Comparison of ENCODE assay signal across 32 cellular contexts in the genomic region with DNA sequence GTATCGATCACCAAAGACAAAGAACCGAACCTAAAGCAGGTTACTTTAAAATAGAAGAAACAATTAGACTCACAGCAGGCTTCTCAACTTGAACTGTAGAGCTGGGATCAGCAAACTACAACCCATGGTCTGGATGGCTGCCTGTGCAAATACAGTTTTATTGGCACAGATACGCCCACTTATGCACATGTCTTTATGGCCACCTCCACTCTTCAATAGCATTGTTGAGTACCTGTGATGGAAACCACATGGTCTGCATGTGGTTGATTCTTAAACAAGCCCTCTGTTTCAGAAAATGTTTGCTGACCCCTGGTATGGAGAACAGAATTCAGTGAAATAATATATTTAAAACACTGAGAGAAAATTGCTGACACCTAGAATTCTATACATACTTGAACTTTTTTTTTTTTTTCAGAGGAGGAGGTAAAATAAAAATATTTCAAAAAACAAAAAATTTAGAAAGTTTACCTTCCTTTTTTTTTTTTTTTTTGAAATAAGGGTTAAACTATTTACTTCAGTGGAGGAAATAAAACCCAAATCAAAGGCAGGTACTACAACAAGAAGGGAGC.
DNase-seq lines count a peak whose midpoint lies in the region; ATAC-seq, FAIRE-seq and TF ChIP-seq lines count a peak whose summit lies in the region.
"Had no signal": no experiment of that assay in that cellular context is flagged by ENCODE, and none has a peak within 500 bp of the region (broad histone marks: within the 10 kb centered on the region; RNA-seq: fewer than 3 reads in every experiment).

No MANE protein-coding gene starts in this region.

- CTCF ChIA-PET in K562 (lab: Yijun Ruan, JAX; ENCODE audit: low intra/inter-chr PET ratio): no interaction called here

- peak; percentile 89 for DNase-seq in COR-L47 (lab: John Stamatoyannopoulos, UW)
- peak; percentile 95 for DNase-seq in NCI-H1092 treated with DMSO at 0.1 percent for 48 hours (lab: John Stamatoyannopoulos, UW)
- peak; percentile 41 for DNase-seq in NCI-H510A (lab: John Stamatoyannopoulos, UW)
- DNase-seq in K562 (ENCODE audit: extremely low read depth in 1 of 4, low spot score in 3 of 4): no peak
- DNase-seq in GM23338 (ENCODE audit: low spot score): no peak
- DNase-seq in activated CD8-positive, alpha-beta memory T cell treated with anti-CD3 and anti-CD28 coated beads for 24 hours: no peak
- DNase-seq in cortex of kidney (lab: John Stamatoyannopoulos, UW): no peak
- DNase-seq: activated CD4-positive, alpha-beta T cell treated with anti-CD3 and anti-CD28 coated beads, Interleukin-2, amount 50 U/mL, for 4 hours; activated naive CD8-positive, alpha-beta T cell treated with anti-CD3 and anti-CD28 coated beads, Interleukin-2, amount 50 U/mL, for 24 hours; activated T-cell treated with anti-CD3 and anti-CD28 coated beads, Interleukin-2, amount 50 U/mL, for 48 hours; AML-193; CD4-positive, CD25-positive, alpha-beta regulatory T cell; colonic mucosa; effector CD8-positive, alpha-beta T cell; H9; left lung; NCI-H1930; NK-92 treated with Interleukin-12 subunit alpha and Interleukin-12 subunit beta, amount 100 ng/mL, for 24 hours; spleen; stimulated activated CD4-positive, alpha-beta T cell treated with anti-CD3 and anti-CD28 coated beads, Interleukin-2, amount 100 ng/mL, for 48 hours; stimulated activated naive CD8-positive, alpha-beta T cell treated with anti-CD3 and anti-CD28 coated beads, Interleukin-15, amount 100 ng/mL, for 72 hours; T-helper 2 cell had no signal

- no peak overlapping the region for H2AFZ ChIP-seq in K562 (ENCODE audit: low read depth, low read length)
- no peak overlapping the region for H2AFZ ChIP-seq in GM23338

- 0% methylated on average over 3 of the region's 3 CpGs for WGBS in K562 (ENCODE audit: insufficient coverage, low coverage, missing lambda C conversion rate)

- no TSS peak for BruUV-seq in K562 (replicated peaks; lab: Mats Ljungman, UMichigan)

- TF ChIP-seq CTCF in K562 (IDR thresholded peaks at IDR 0.05 in 2 of 3, conservative IDR thresholded peaks at IDR 0.05 in 1 of 3; ENCODE audit: insufficient read depth in 2 of 3, low read depth in 1 of 3, low read length in 3 of 3) (no peak), GM23338 (conservative IDR thresholded peaks at IDR 0.05; ENCODE audit: low read depth in 2 of 2) (no peak)

- no peaks in the 10 kb centered on the region for H3K9me1 ChIP-seq in K562 (ENCODE audit: control insufficient read depth, insufficient read depth, low read length)

- H3K9me2 ChIP-seq in GM23338 (ENCODE audit: insufficient read depth): peaks cover 17% of the 10 kb centered on the region

- no peak for FAIRE-seq in K562 (lab: Jason Lieb, UNC)
- FAIRE-seq: A204.1, astrocyte, GM12891 had no signal

- H3K79me2 ChIP-seq in K562 (ENCODE audit: control insufficient read depth, insufficient read depth, low read length): no peaks in the 10 kb centered on the region
- H3K79me2 ChIP-seq in GM23338 (replicated peaks; ENCODE audit: insufficient read depth): no peaks in the 10 kb centered on the region

- no peak for TF ChIP-seq EP300 in K562 (IDR thresholded peaks at IDR 0.05; ENCODE audit: low read length)

- H3K9me3 Mint-ChIP-seq in GM23338: no peaks in the 10 kb centered on the region; the same call in 1 of the 3 replicates
- H3K9me3 Mint-ChIP-seq: activated naive CD8-positive, alpha-beta T cell treated with anti-CD3 and anti-CD28 coated beads, Interleukin-2, amount 50 U/mL, for 24 hours; memory B cell; stimulated activated naive CD8-positive, alpha-beta T cell treated with anti-CD3 and anti-CD28 coated beads, Interleukin-15, amount 100 ng/mL, for 72 hours had no signal

- no peak overlapping the region for H3K4me2 ChIP-seq in K562 (ENCODE audit: insufficient read depth, low read length)
- no peak overlapping the region for H3K4me2 ChIP-seq in GM23338

- in situ Hi-C loops in K562 (cut with MboI): no loop called here

- no peak for TF ChIP-seq RAD21 in K562 (CRISPR knock-in tag; conservative IDR thresholded peaks at IDR 0.05 in 1 of 2, IDR thresholded peaks at IDR 0.05 in 1 of 2)

- H3K4me1 Mint-ChIP-seq in GM23338: peaks cover 32% of the 10 kb centered on the region
- H3K4me1 Mint-ChIP-seq: activated naive CD8-positive, alpha-beta T cell treated with anti-CD3 and anti-CD28 coated beads, Interleukin-2, amount 50 U/mL, for 24 hours; CD4-positive, CD25-positive, alpha-beta regulatory T cell; memory B cell; stimulated activated naive CD8-positive, alpha-beta T cell treated with anti-CD3 and anti-CD28 coated beads, Interleukin-15, amount 100 ng/mL, for 72 hours had no signal

- H4K20me1 ChIP-seq in K562 (replicated peaks; ENCODE audit: control insufficient read depth, insufficient read depth, low read length) (no peaks in the 10 kb centered on the region), GM23338 (replicated peaks; ENCODE audit: insufficient read depth) (no peaks in the 10 kb centered on the region)

- H3K4me1 ChIP-seq in K562 (replicated peaks in 1 of 2; ENCODE audit: control insufficient read depth in 2 of 2, insufficient read depth in 2 of 2, low read length in 2 of 2) (no peaks in the 10 kb centered on the region), GM23338 (ENCODE audit: insufficient read depth) (peaks cover 19% of the 10 kb centered on the region)
- H3K4me1 ChIP-seq: colonic mucosa, left lung, spleen had no signal

- H3K4me3 ChIP-seq in K562 (no peak overlapping the region), GM23338 (no peak overlapping the region)
- H3K4me3 ChIP-seq: colonic mucosa, left lung, spleen, thoracic aorta had no signal

- intact Hi-C loops in K562 (cut with micrococcal nuclease): no loop called here

- H3K4me3 Mint-ChIP-seq in GM23338: no peak overlapping the region
- H3K4me3 Mint-ChIP-seq: activated naive CD8-positive, alpha-beta T cell treated with anti-CD3 and anti-CD28 coated beads, Interleukin-2, amount 50 U/mL, for 24 hours; CD4-positive, CD25-positive, alpha-beta regulatory T cell; H9; memory B cell; stimulated activated naive CD8-positive, alpha-beta T cell treated with anti-CD3 and anti-CD28 coated beads, Interleukin-15, amount 100 ng/mL, for 72 hours had no signal

- H3K27ac ChIP-seq in K562 (ENCODE audit: extremely low read depth, low read depth, low read length): no peak overlapping the region
- no peak overlapping the region for H3K27ac ChIP-seq in GM23338 (ENCODE audit: low read depth)
- H3K27ac ChIP-seq: colonic mucosa, epithelial cell of prostate, HL-60, left lung, spleen, thoracic aorta had no signal

- no peaks in the 10 kb centered on the region for H3K9me3 ChIP-seq in K562 (replicated peaks; ENCODE audit: control insufficient read depth, insufficient read depth, low read depth, low read length)
- H3K9me3 ChIP-seq: colonic mucosa, left lung, spleen, thoracic aorta had no signal

- 0 out of 3 replicates have a peak, but pooled peaks cover 2% of the 10 kb centered on the region for H3K36me3 Mint-ChIP-seq in GM23338 (ENCODE audit: low read depth)
- H3K36me3 Mint-ChIP-seq: CD4-positive, CD25-positive, alpha-beta regulatory T cell; memory B cell had no signal

- H3K9ac ChIP-seq in K562 (ENCODE audit: insufficient read depth in 1 of 2, low read depth in 2 of 2, low read length in 2 of 2): no peak overlapping the region

- H3F3A ChIP-seq in GM23338 (replicated peaks; ENCODE audit: low read depth): peaks cover 7% of the 10 kb centered on the region; the same call in 1 of the 2 replicates

- ATAC-seq in K562 (no peak), GM18858 (IDR thresholded peaks at IDR 0.05; ENCODE audit: unreplicated experiment) (no peak), GM23338 (no peak)
- ATAC-seq: activated CD4-positive, CD25-positive, alpha-beta regulatory T cell treated with anti-CD3 and anti-CD28 coated beads, Interleukin-2, amount 50 U/mL, for 24 hours; activated naive CD8-positive, alpha-beta T cell treated with anti-CD3 and anti-CD28 coated beads, Interleukin-2, amount 50 U/mL, for 24 hours; left lung; SK-N-SH treated with all-trans-retinoic acid at 6 μM for 48 hours; stimulated activated naive CD8-positive, alpha-beta T cell treated with anti-CD3 and anti-CD28 coated beads, Interleukin-15, amount 100 ng/mL, for 72 hours had no signal

- H3K27ac Mint-ChIP-seq in GM23338: no peak overlapping the region
- H3K27ac Mint-ChIP-seq: activated naive CD8-positive, alpha-beta T cell treated with anti-CD3 and anti-CD28 coated beads, Interleukin-2, amount 50 U/mL, for 24 hours; H9; memory B cell had no signal

- POLR2A ChIA-PET in K562 (lab: Yijun Ruan, JAX): interaction anchor here (0.6 kb wide), 1 partner anchor 133 kb away, joined by 3 read pairs; no protein-coding TSS in a partner anchor

- no peak for TF ChIP-seq POLR2A in K562 (conservative IDR thresholded peaks at IDR 0.05)

- H3K27me3 Mint-ChIP-seq in GM23338 (ENCODE audit: insufficient read depth, low read depth, poor library complexity): no peaks in the 10 kb centered on the region
- H3K27me3 Mint-ChIP-seq: memory B cell had no signal

- H3K36me3 ChIP-seq in K562 (ENCODE audit: control insufficient read depth, insufficient read depth, low read length): no peaks in the 10 kb centered on the region
- H3K36me3 ChIP-seq in GM23338 (ENCODE audit: insufficient read depth): no peaks in the 10 kb centered on the region; the same call in 1 of the 2 replicates
- H3K36me3 ChIP-seq: colonic mucosa, left lung, spleen, thoracic aorta had no signal

- H3K27me3 ChIP-seq in K562 (ENCODE audit: control insufficient read depth in 2 of 2, insufficient read depth in 2 of 2, low read length in 2 of 2) (peaks cover 4 to 18% of the 10 kb centered on the region in 2 experiments; a peak in 2 of 5 replicates), GM23338 (ENCODE audit: insufficient read depth) (no peaks in the 10 kb centered on the region)
- H3K27me3 ChIP-seq: colonic mucosa, left lung had no signal

TF ChIP-seq in K562, 482 proteins besides CTCF, POLR2A, EP300 and RAD21 (continues in another document):
- TF ChIP-seq MAFF (IDR thresholded peaks at IDR 0.05; ENCODE audit: low read length): peak; percentile 43; the same call in 1 of the 2 replicates

Comparison
In these comparisons a context has a peak if more than half of its experiments do, and no peak if none do; other contexts are left out.
1. DNase-seq: peak in COR-L47 (single experiment), NCI-H1092 treated with DMSO at 0.1 percent for 48 hours (single experiment) and NCI-H510A (single experiment); none in K562 (0 of 4), GM23338 (single experiment), activated CD8-positive, alpha-beta memory T cell treated with anti-CD3 and anti-CD28 coated beads for 24 hours (single experiment) and cortex of kidney (single experiment).